Comparison of ENCODE assay signal across 1 cellular context in genomic region chr16:2157480-2158261, GRCh38.
TF ChIP-seq lines count a peak whose summit lies in the region.

No MANE protein-coding gene starts in this region.

TF ChIP-seq in HCT116, 20 proteins besides CTCF, POLR2A, EP300 and RAD21 (continued from another document):
- no peak for TF ChIP-seq ZBTB33 (IDR thresholded peaks at IDR 0.05; ENCODE audit: extremely low read depth, insufficient replicate concordance, low read length)
TF ChIP-seq in HCT116: peak in this region for 0.
